In genomic region chr9:77099388-77099787, GRCh38 we compare ENCODE assay signal across 27 cellular contexts.
DNase-seq lines count a peak whose midpoint lies in the region; ATAC-seq and TF ChIP-seq lines count a peak whose summit lies in the region.
"Had no signal": no experiment of that assay in that cellular context is flagged by ENCODE, and none has a peak within 500 bp of the region (broad histone marks: within the 10 kb centered on the region; RNA-seq: fewer than 3 reads in every experiment).

No MANE protein-coding gene starts in this region.

- H3K9me3 Mint-ChIP-seq in GM23338 (no peaks in the 10 kb centered on the region), nephron progenitor cell (peaks cover 19% of the 10 kb centered on the region), immature natural killer cell (peaks cover 0 to 1% (median 0%) of the 10 kb centered on the region in 6 donors)
- H3K9me3 Mint-ChIP-seq: activated T-cell treated with anti-CD3 and anti-CD28 coated beads, Interleukin-2, amount 50 U/mL, for 24 hours; T-helper 1 cell treated with Interleukin-12 subunit alpha and Interleukin-12 subunit beta and Interleukin-4 antibody, amounts not matched to agents 30 μg/mL and 1 μg/mL, for 36 hours had no signal

- no peak overlapping the region for H3K4me3 ChIP-seq in GM23338
- H3K4me3 ChIP-seq: BLaER1 treated with 17β-estradiol and CSF1 and Interleukin-3, amounts not matched to agents 10 nM and 100 nM; gastroesophageal sphincter; SK-N-MC; skin epidermis; upper lobe of right lung had no signal

- H3K27me3 Mint-ChIP-seq in GM23338 (ENCODE audit: insufficient read depth, low read depth, poor library complexity) (peaks cover 3% of the 10 kb centered on the region), nephron progenitor cell (ENCODE audit: low read depth, poor library complexity) (peaks cover 3% of the 10 kb centered on the region), immature natural killer cell (ENCODE audit: low read depth in 3 of 3) (peaks cover 0 to 7% (median 5%) of the 10 kb centered on the region in 3 donors)

- no peak overlapping the region for H3K27ac ChIP-seq in GM23338 (ENCODE audit: low read depth)
- H3K27ac ChIP-seq: BLaER1 treated with 17β-estradiol and CSF1 and Interleukin-3, amounts not matched to agents 10 nM and 100 nM; gastroesophageal sphincter; KMS-11; SK-N-MC; skin epidermis; upper lobe of right lung had no signal

- H3K4me1 ChIP-seq in GM23338 (ENCODE audit: insufficient read depth): peaks cover 8% of the 10 kb centered on the region
- H3K4me1 ChIP-seq: BLaER1 treated with 17β-estradiol and CSF1 and Interleukin-3, amounts not matched to agents 10 nM and 100 nM; gastroesophageal sphincter; upper lobe of right lung had no signal

- no peaks in the 10 kb centered on the region for H3K27me3 ChIP-seq in GM23338 (ENCODE audit: insufficient read depth)
- H3K27me3 ChIP-seq: BLaER1 treated with 17β-estradiol and CSF1 and Interleukin-3, amounts not matched to agents 10 nM and 100 nM had no signal

- intact Hi-C loops in cardiac septum (cut with DNase I): no loop called here

- H3K79me2 ChIP-seq in GM23338 (replicated peaks; ENCODE audit: insufficient read depth): no peaks in the 10 kb centered on the region

- peak overlapping the region; percentile 8; the same call in 1 of the 2 replicates for H2AFZ ChIP-seq in GM23338

- H3K36me3 Mint-ChIP-seq in GM23338 (ENCODE audit: low read depth): no peaks in the 10 kb centered on the region
- H3K36me3 Mint-ChIP-seq in nephron progenitor cell (ENCODE audit: low read depth): peaks cover 3% of the 10 kb centered on the region
- no peaks in the 10 kb centered on the region for H3K36me3 Mint-ChIP-seq in immature natural killer cell
- H3K36me3 Mint-ChIP-seq: activated naive CD8-positive, alpha-beta T cell treated with anti-CD3 and anti-CD28 coated beads for 36 hours; stimulated activated naive B cell treated with anti-CD40 and anti-IgM and Interleukin-4, amounts not matched to agents 10 μg/mL and 1 μg/mL and 100 μg/mL, for 72 hours had no signal

- no peak overlapping the region for H3K4me2 ChIP-seq in GM23338
- H3K4me2 ChIP-seq: BLaER1 treated with 17β-estradiol and CSF1 and Interleukin-3, amounts not matched to agents 10 nM and 100 nM; KMS-11 had no signal

- H3K4me3 Mint-ChIP-seq in GM23338: no peak overlapping the region
- peak overlapping the region; percentile 31 for H3K4me3 Mint-ChIP-seq in nephron progenitor cell
- no peak overlapping the region for H3K4me3 Mint-ChIP-seq in immature natural killer cell
- H3K4me3 Mint-ChIP-seq: activated naive CD8-positive, alpha-beta T cell treated with anti-CD3 and anti-CD28 coated beads for 36 hours; activated T-cell treated with anti-CD3 and anti-CD28 coated beads, Interleukin-2, amount 50 U/mL, for 24 hours; H9; nephron; stimulated activated naive B cell treated with anti-CD40 and anti-IgM and Interleukin-4, amounts not matched to agents 10 μg/mL and 1 μg/mL and 100 μg/mL, for 72 hours; T-helper 1 cell treated with Interleukin-12 subunit alpha and Interleukin-12 subunit beta and Interleukin-4 antibody, amounts not matched to agents 30 μg/mL and 1 μg/mL, for 36 hours had no signal

- no peaks in the 10 kb centered on the region for H4K20me1 ChIP-seq in GM23338 (replicated peaks; ENCODE audit: insufficient read depth)
- H4K20me1 ChIP-seq: BLaER1 treated with 17β-estradiol and CSF1 and Interleukin-3, amounts not matched to agents 10 nM and 100 nM had no signal

- DNase-seq in GM23338 (ENCODE audit: low spot score) (no peak), NCI-H1417 treated with DMSO at 0.1 percent for 48 hours (lab: John Stamatoyannopoulos, UW) (peak; percentile 1), NCI-H226 (peak; percentile 7), nephron progenitor cell (peak; percentile 22), cardiac septum (ENCODE audit: low spot score) (no peak), immature natural killer cell (no peak), iPS-NIHi7 (ENCODE audit: extremely low spot score) (no peak)
- DNase-seq: activated gamma-delta T cell; activated naive CD8-positive, alpha-beta T cell treated with anti-CD3 and anti-CD28 coated beads for 36 hours; activated T-cell treated with anti-CD3 and anti-CD28 coated beads, Interleukin-2, amount 50 U/mL, for 24 hours; aorta; DMS79; H9; hypothalamus; left colon; mammary epithelial cell; NCI-H146; PC-3; stimulated activated naive B cell treated with anti-CD40 and anti-IgM and Interleukin-4, amounts not matched to agents 10 μg/mL and 1 μg/mL and 100 μg/mL, for 72 hours; upper lobe of right lung had no signal

- H3K9me2 ChIP-seq in GM23338 (ENCODE audit: insufficient read depth): no peaks in the 10 kb centered on the region

- no peak for ATAC-seq in GM23338
- ATAC-seq: gastroesophageal sphincter; left colon; PC-3; stimulated activated naive B cell treated with anti-CD40 and anti-IgM and Interleukin-4, amounts not matched to agents 10 μg/mL and 1 μg/mL and 100 μg/mL, for 72 hours; upper lobe of right lung had no signal

- H3F3A ChIP-seq in GM23338 (replicated peaks; ENCODE audit: low read depth): no peaks in the 10 kb centered on the region

- peaks cover 15% of the 10 kb centered on the region for H3K4me1 Mint-ChIP-seq in GM23338
- H3K4me1 Mint-ChIP-seq in nephron progenitor cell: peaks cover 30% of the 10 kb centered on the region
- H3K4me1 Mint-ChIP-seq in immature natural killer cell: no peaks in the 10 kb centered on the region
- H3K4me1 Mint-ChIP-seq: activated naive CD8-positive, alpha-beta T cell treated with anti-CD3 and anti-CD28 coated beads for 36 hours; stimulated activated naive B cell treated with anti-CD40 and anti-IgM and Interleukin-4, amounts not matched to agents 10 μg/mL and 1 μg/mL and 100 μg/mL, for 72 hours had no signal

- no peaks in the 10 kb centered on the region for H3K36me3 ChIP-seq in GM23338 (ENCODE audit: insufficient read depth)
- H3K36me3 ChIP-seq: BLaER1 treated with 17β-estradiol and CSF1 and Interleukin-3, amounts not matched to agents 10 nM and 100 nM; gastroesophageal sphincter; upper lobe of right lung had no signal

- H3K27ac Mint-ChIP-seq in GM23338: no peak overlapping the region
- H3K27ac Mint-ChIP-seq in nephron progenitor cell: no peak overlapping the region
- no peak overlapping the region for H3K27ac Mint-ChIP-seq in immature natural killer cell
- H3K27ac Mint-ChIP-seq: activated naive CD8-positive, alpha-beta T cell treated with anti-CD3 and anti-CD28 coated beads for 36 hours; activated T-cell treated with anti-CD3 and anti-CD28 coated beads, Interleukin-2, amount 50 U/mL, for 24 hours; H9; stimulated activated naive B cell treated with anti-CD40 and anti-IgM and Interleukin-4, amounts not matched to agents 10 μg/mL and 1 μg/mL and 100 μg/mL, for 72 hours; T-helper 1 cell treated with Interleukin-12 subunit alpha and Interleukin-12 subunit beta and Interleukin-4 antibody, amounts not matched to agents 30 μg/mL and 1 μg/mL, for 36 hours had no signal

- TF ChIP-seq CTCF in GM23338 (conservative IDR thresholded peaks at IDR 0.05; ENCODE audit: low read depth in 2 of 2): no peak
- no peak for TF ChIP-seq CTCF in nephron progenitor cell (IDR thresholded peaks at IDR 0.05)

TF ChIP-seq in GM23338, 12 proteins besides CTCF, POLR2A, EP300 and RAD21 (continues in another document):
- TF ChIP-seq EZH2 (IDR thresholded peaks at IDR 0.05; ENCODE audit: low read depth, unreplicated experiment) (no peak), NANOG (IDR thresholded peaks at IDR 0.05; ENCODE audit: borderline replicate concordance) (no peak), POLR2AphosphoS5 (IDR thresholded peaks at IDR 0.05; ENCODE audit: low read depth) (no peak), REST (IDR thresholded peaks at IDR 0.05; ENCODE audit: unreplicated experiment) (no peak), STAT1 (IDR thresholded peaks at IDR 0.05; ENCODE audit: unreplicated experiment) (no peak)

Comparison
In these comparisons a context has a peak if more than half of its experiments do, and no peak if none do; other contexts are left out.
1. DNase-seq: peak in NCI-H1417 treated with DMSO at 0.1 percent for 48 hours (single experiment), NCI-H226 (single experiment) and nephron progenitor cell (single experiment); none in GM23338 (single experiment), cardiac septum (single experiment), immature natural killer cell (0 of 3) and iPS-NIHi7 (single experiment).